In the genomic region with DNA sequence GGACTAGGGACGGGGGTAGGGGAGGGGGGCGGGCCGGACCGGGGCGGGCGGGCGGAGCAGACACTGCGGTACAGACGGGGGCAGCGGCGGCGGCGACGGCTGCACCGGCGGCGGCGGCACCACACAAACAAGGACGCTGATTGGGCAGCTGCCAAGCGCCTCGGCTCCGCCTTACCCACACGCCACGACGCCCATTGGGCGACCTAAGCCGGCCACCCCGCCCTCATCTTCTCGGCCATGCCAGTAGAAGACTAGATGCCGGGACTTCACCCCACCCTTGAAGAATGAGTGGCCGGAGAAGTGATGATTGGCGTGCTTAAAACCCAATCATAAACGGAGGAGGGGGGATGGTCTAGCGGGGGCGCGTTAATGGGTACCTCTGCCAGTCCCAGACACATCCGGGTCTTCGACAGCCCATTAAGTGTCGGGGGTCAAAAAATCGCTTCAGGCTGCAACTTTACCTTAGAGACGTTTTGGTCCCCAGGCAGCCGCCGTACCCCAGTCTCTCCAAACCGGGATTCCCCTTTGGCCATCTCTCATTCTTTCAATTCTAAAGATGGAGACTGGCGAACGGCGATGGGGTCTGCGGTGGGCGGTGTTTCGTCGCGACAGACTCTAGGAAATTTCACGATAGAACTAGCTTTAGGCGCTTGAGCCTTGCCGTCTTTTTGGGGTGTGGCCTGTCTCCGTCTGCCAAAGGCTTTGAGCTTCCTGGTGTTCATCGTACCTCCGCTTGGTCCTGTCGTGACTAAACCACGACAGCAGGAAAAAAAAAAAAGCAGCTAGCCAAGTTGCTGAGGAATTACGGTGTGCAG, we compare ENCODE assay signal across 8 cellular contexts. TPM values are rescaled to one million over a fixed set of nuclear protein-coding genes. Genes with fewer than 3 reads are reported as not detected.
A peak's percentile ranks its signal among the peaks of the same experiment; 100 is the strongest.
DNase-seq lines count a peak whose midpoint lies in the region; ATAC-seq, FAIRE-seq and TF ChIP-seq lines count a peak whose summit lies in the region.

GATAD2B (minus strand) TSS at position 135 of the 815 bp plus-strand sequence. CDS start 94,625 bp downstream, outside the sequence.

- TF ChIP-seq CTCF in AG10803 (conservative IDR thresholded peaks at IDR 0.05; ENCODE audit: low read length) (no peak), kidney (IDR thresholded peaks at IDR 0.05; ENCODE audit: borderline replicate concordance, extremely low read depth, insufficient read depth) (no peak)

- H3K27ac ChIP-seq in kidney (ENCODE audit: low read depth in 2 of 2, low read length in 2 of 2), result peak within 1 kb of the TSS; percentile 90 to 91

- H3K4me1 ChIP-seq in kidney (ENCODE audit: control insufficient read depth in 1 of 2, insufficient read depth in 1 of 2, low read depth in 1 of 2, low read length in 2 of 2), result peaks cover 18 to 27% of the 10 kb centered on the region in 2 donors

- peak; percentile 93 for ATAC-seq in GM19043 (IDR thresholded peaks at IDR 0.05; ENCODE audit: low read depth, unreplicated experiment)
- ATAC-seq in HG03378 (IDR thresholded peaks at IDR 0.05; ENCODE audit: unreplicated experiment), result peak; percentile 87

- peak within 1 kb of the TSS; percentile 81 to 89 for H3K9ac ChIP-seq in kidney (ENCODE audit: low read length in 2 of 2)

- DNase-seq in AG10803 (ENCODE audit: low read depth) (peak; percentile 100), NCI-H460 (ENCODE audit: extremely low read depth, low read depth) (peak; percentile 100), cerebellum (ENCODE audit: low spot score) (peak; percentile 99), kidney (peak; percentile 100)
- peak; percentile 95 for DNase-seq in activated CD4-positive, CD25-positive, alpha-beta regulatory T cell treated with anti-CD3 and anti-CD28 coated beads, Interleukin-2, amount 50 U/mL, for 72 hours
- peak; percentile 99 for DNase-seq in stimulated activated CD4-positive, alpha-beta T cell treated with anti-CD3 and anti-CD28 coated beads, Interleukin-15, amount 100 ng/mL, for 24 hours

- intact Hi-C loops in kidney (cut with DNase I), result no loop called here

- H3K4me3 ChIP-seq in AG10803 (ENCODE audit: low read length) (peak within 1 kb of the TSS; percentile 89), kidney (ENCODE audit: low read length in 2 of 2) (peak within 1 kb of the TSS; percentile 88 to 91)

- H3K9me3 ChIP-seq in kidney (ENCODE audit: control insufficient read depth in 1 of 2, low read length in 2 of 2), result no peaks in the 10 kb centered on the region

- no peak for FAIRE-seq in kidney (lab: Jason Lieb, UNC)

- H3K36me3 ChIP-seq in kidney (ENCODE audit: control insufficient read depth in 1 of 2, insufficient read depth in 2 of 2, low read length in 2 of 2), result peaks cover 0 to 6% of the 10 kb centered on the region in 2 donors

RNA-seq across cellular contexts. Expression of gene GATAD2B, which starts in this region (rescaled TPM):
- 8.8 TPM in 2 replicates for total RNA-seq in NCI-H460 (2014; rRNA removed; shearing (Covaris generic))
- polyA plus RNA-seq in NCI-H460 (2014; cell fraction: nucleus; rRNA removed), result 5.4 and 8.2 TPM in 2 replicates
- 19.4 TPM for total RNA-seq in cerebellum
- 49.0 TPM for total RNA-seq in kidney
- 3.6 TPM for polyA plus RNA-seq in kidney (ENCODE audit: insufficient read depth, low read depth, low replicate concordance)

Comparison
In these comparisons a context has a peak if more than half of its experiments do, and no peak if none do; other contexts are left out.
1. Peak in every context shown above with its lines: DNase-seq, ATAC-seq, H3K4me3 ChIP-seq and H3K27ac ChIP-seq.